4 cellular contexts compared by ENCODE assay signal in the genomic region with DNA sequence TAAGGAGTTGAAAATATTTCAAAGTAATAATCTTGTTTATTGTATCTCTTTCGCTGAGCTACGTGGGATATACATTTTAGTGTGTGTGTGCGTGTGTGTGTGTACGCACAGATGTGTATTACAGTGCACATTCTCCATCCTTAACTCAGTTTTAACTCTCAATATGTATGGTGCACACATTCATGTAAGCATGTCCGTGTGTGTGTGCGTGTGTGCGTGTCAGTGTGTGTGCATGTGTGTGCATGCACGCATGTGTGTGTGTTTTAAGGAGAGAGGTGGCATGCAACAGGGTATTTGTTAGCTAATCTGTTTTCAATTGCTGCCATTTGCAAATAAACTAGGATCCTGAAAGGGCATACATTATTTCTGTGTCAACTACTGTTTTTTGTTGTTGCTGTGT.
"Had no signal": no experiment of that assay in that cellular context is flagged by ENCODE, and none has a peak within 500 bp of the region (broad histone marks: within the 10 kb centered on the region; RNA-seq: fewer than 3 reads in every experiment).

No MANE protein-coding gene starts in this region.

- DNase-seq: IMR-90, KBM-7 had no signal

- H3K27ac ChIP-seq: HL-60 had no signal

- H3K4me3 ChIP-seq: K562 had no signal
